ENCODE assay signal across 9 cellular contexts in genomic region chr17:38672788-38673713, GRCh38. TPM values are rescaled to one million over a fixed set of nuclear protein-coding genes. Genes with fewer than 3 reads are reported as not detected.
DNase-seq lines count a peak whose midpoint lies in the region; ATAC-seq and TF ChIP-seq lines count a peak whose summit lies in the region.
"Had no signal": no experiment of that assay in that cellular context is flagged by ENCODE, and none has a peak within 500 bp of the region (broad histone marks: within the 10 kb centered on the region; RNA-seq: fewer than 3 reads in every experiment).

No MANE protein-coding gene starts in this region.

- DNase-seq in activated CD4-positive, alpha-beta T cell treated with anti-CD3 and anti-CD28 coated beads, Interleukin-2, amount 10 ng/mL, durations not matched to agents 24 days and 14 days, result peak; percentile 59
- DNase-seq in activated CD4-positive, alpha-beta T cell treated with anti-CD3 and anti-CD28 coated beads, Interleukin-2, amount 50 U/mL, for 4 hours, result no peak
- no peak for DNase-seq in activated CD4-positive, alpha-beta memory T cell treated with anti-CD3 and anti-CD28 coated beads, Interleukin-2, amount 10 ng/mL, durations not matched to agents 7 days and 5 days
- DNase-seq in stomach, result no peak

- H3K27ac Mint-ChIP-seq in activated CD4-positive, alpha-beta T cell treated with anti-CD3 and anti-CD28 coated beads, Interleukin-2, amount 10 ng/mL, durations not matched to agents 24 days and 14 days, result no peak overlapping the region
- H3K27ac Mint-ChIP-seq in activated CD4-positive, alpha-beta memory T cell treated with anti-CD3 and anti-CD28 coated beads, Interleukin-2, amount 10 ng/mL, durations not matched to agents 7 days and 5 days, result no peak overlapping the region

- H3K9ac ChIP-seq in iPS-18a (ENCODE audit: low read length), result no peak overlapping the region

- 10 to 29% (median 14%) methylated on average over 16 to 47 of the region's 47 CpGs for WGBS in stomach, 5 donors

- no peaks in the 10 kb centered on the region for H3K9me3 ChIP-seq in iPS-18a (ENCODE audit: control insufficient read depth, low read depth, low read length)
- H3K9me3 ChIP-seq in stomach, result no peaks in the 10 kb centered on the region

- H3K4me1 Mint-ChIP-seq in activated CD4-positive, alpha-beta T cell treated with anti-CD3 and anti-CD28 coated beads, Interleukin-2, amount 10 ng/mL, durations not matched to agents 24 days and 14 days, result peaks cover 48% of the 10 kb centered on the region
- H3K4me1 Mint-ChIP-seq in activated CD4-positive, alpha-beta memory T cell treated with anti-CD3 and anti-CD28 coated beads, Interleukin-2, amount 10 ng/mL, durations not matched to agents 7 days and 5 days, result peaks cover 43% of the 10 kb centered on the region

- intact Hi-C loops in activated CD4-positive, alpha-beta T cell treated with anti-CD3 and anti-CD28 coated beads, Interleukin-2, amount 10 ng/mL, durations not matched to agents 24 days and 14 days (cut with micrococcal nuclease), result loop anchor here (10.0 kb wide), 2 partner anchors 182 to 248 kb away; partner anchors contain the start of genes ARHGAP23 and RPL23
- intact Hi-C loops in stomach (cut with DNase I; ENCODE audit: low total_unique reads), result no loop called here

- no peak for TF ChIP-seq POLR2A in stomach (IDR thresholded peaks at IDR 0.05)

- H3K36me3 Mint-ChIP-seq in activated CD4-positive, alpha-beta T cell treated with anti-CD3 and anti-CD28 coated beads, Interleukin-2, amount 10 ng/mL, durations not matched to agents 24 days and 14 days (ENCODE audit: low read depth), result peaks cover 14% of the 10 kb centered on the region
- H3K36me3 Mint-ChIP-seq in activated CD4-positive, alpha-beta memory T cell treated with anti-CD3 and anti-CD28 coated beads, Interleukin-2, amount 10 ng/mL, durations not matched to agents 7 days and 5 days (ENCODE audit: low read depth), result no peaks in the 10 kb centered on the region

- ATAC-seq in HG02981 (IDR thresholded peaks at IDR 0.05; ENCODE audit: unreplicated experiment), result no peak
- no peak for ATAC-seq in GM21423 (IDR thresholded peaks at IDR 0.05; ENCODE audit: unreplicated experiment)
- ATAC-seq in HG03565 (IDR thresholded peaks at IDR 0.05; ENCODE audit: unreplicated experiment), result no peak

- peaks cover 42% of the 10 kb centered on the region for H3K27me3 Mint-ChIP-seq in activated CD4-positive, alpha-beta T cell treated with anti-CD3 and anti-CD28 coated beads, Interleukin-2, amount 10 ng/mL, durations not matched to agents 24 days and 14 days
- H3K27me3 Mint-ChIP-seq in activated CD4-positive, alpha-beta memory T cell treated with anti-CD3 and anti-CD28 coated beads, Interleukin-2, amount 10 ng/mL, durations not matched to agents 7 days and 5 days, result peaks cover 46% of the 10 kb centered on the region

- H3K9me3 Mint-ChIP-seq in activated CD4-positive, alpha-beta T cell treated with anti-CD3 and anti-CD28 coated beads, Interleukin-2, amount 10 ng/mL, durations not matched to agents 24 days and 14 days, result no peaks in the 10 kb centered on the region
- no peaks in the 10 kb centered on the region for H3K9me3 Mint-ChIP-seq in activated CD4-positive, alpha-beta memory T cell treated with anti-CD3 and anti-CD28 coated beads, Interleukin-2, amount 10 ng/mL, durations not matched to agents 7 days and 5 days

- H3K27ac ChIP-seq in iPS-18a (ENCODE audit: low read length) (no peak overlapping the region), stomach (peak overlapping the region in 1 of 5 donors; percentile 9)
- H3K27ac ChIP-seq: epithelial cell of prostate had no signal

- CTCF ChIA-PET in activated CD4-positive, alpha-beta memory T cell treated with anti-CD3 and anti-CD28 coated beads, Interleukin-2, amount 10 ng/mL, durations not matched to agents 7 days and 5 days (lab: Charles Lee), result interaction anchor here (5.5 to 11.6 kb wide), 2 partner anchors 63 to 114 kb away, joined by 86 to 217 read pairs; no protein-coding TSS in a partner anchor

- H3K4me1 ChIP-seq in iPS-18a (ENCODE audit: control insufficient read depth, low read depth, low read length) (peaks cover 14% of the 10 kb centered on the region), stomach (peaks cover 27 to 44% (median 35%) of the 10 kb centered on the region in 4 donors)

- POLR2A ChIA-PET in activated CD4-positive, alpha-beta memory T cell treated with anti-CD3 and anti-CD28 coated beads, Interleukin-2, amount 10 ng/mL, durations not matched to agents 7 days and 5 days (lab: Charles Lee), result interaction anchor here (1.1 to 5.5 kb wide), 3 partner anchors 45 to 114 kb away, joined by 3 to 52 read pairs (median 11); partner anchors contain the start of gene CISD3

- peaks cover 91% of the 10 kb centered on the region for H3K27me3 ChIP-seq in iPS-18a (ENCODE audit: control insufficient read depth, insufficient read depth, low read length)
- peaks cover 11 to 87% (median 62%) of the 10 kb centered on the region in 3 donors for H3K27me3 ChIP-seq in stomach

- peak overlapping the region; percentile 46 for H3K4me3 Mint-ChIP-seq in activated CD4-positive, alpha-beta T cell treated with anti-CD3 and anti-CD28 coated beads, Interleukin-2, amount 10 ng/mL, durations not matched to agents 24 days and 14 days
- H3K4me3 Mint-ChIP-seq in activated CD4-positive, alpha-beta memory T cell treated with anti-CD3 and anti-CD28 coated beads, Interleukin-2, amount 10 ng/mL, durations not matched to agents 7 days and 5 days, result peak overlapping the region; percentile 46

- TF ChIP-seq CTCF in stomach (IDR thresholded peaks at IDR 0.05), result no peak

- TF ChIP-seq EP300 in stomach (IDR thresholded peaks at IDR 0.05), result no peak

- H3K4me3 ChIP-seq in iPS-18a (ENCODE audit: low read length), result peak overlapping the region; percentile 59
- peak overlapping the region; percentile 59 to 70 (median 63) for H3K4me3 ChIP-seq in stomach

- H3K36me3 ChIP-seq in iPS-18a (ENCODE audit: control insufficient read depth, low read depth, low read length), result no peaks in the 10 kb centered on the region
- H3K36me3 ChIP-seq in stomach, result no peaks in the 10 kb centered on the region

RNA-seq across cellular contexts. Expression of gene EPOP, which starts 1.7 kb away (rescaled TPM):
- 52.1 and 54.9 TPM in 2 replicates for total RNA-seq in activated CD4-positive, alpha-beta T cell treated with anti-CD3 and anti-CD28 coated beads, Interleukin-2, amount 10 ng/mL, durations not matched to agents 24 days and 14 days
- total RNA-seq in activated CD4-positive, alpha-beta memory T cell treated with anti-CD3 and anti-CD28 coated beads, Interleukin-2, amount 10 ng/mL, durations not matched to agents 7 days and 5 days, result 10 to 100 TPM; 10.2 to 10.3 TPM
- total RNA-seq in stomach, result under 1 TPM in 4 of 5 donors, not detected in 1; under 0.01 to 0.72 (median 0.57) TPM
- polyA plus RNA-seq in stomach, result 1 to 10 TPM in 2 of 3 donors, under 1 TPM in 1; 0.61 to 1.5 (median 1.1) TPM

RNA-seq across cellular contexts. Expression of gene MLLT6, which starts 32.0 kb away (rescaled TPM):
- 243 and 248 TPM in 2 replicates for total RNA-seq in activated CD4-positive, alpha-beta T cell treated with anti-CD3 and anti-CD28 coated beads, Interleukin-2, amount 10 ng/mL, durations not matched to agents 24 days and 14 days
- 100 to 1,000 TPM; 262 to 265 TPM for total RNA-seq in activated CD4-positive, alpha-beta memory T cell treated with anti-CD3 and anti-CD28 coated beads, Interleukin-2, amount 10 ng/mL, durations not matched to agents 7 days and 5 days
- total RNA-seq in stomach, result 100 to 1,000 TPM in 2 of 5 donors, 10 to 100 TPM in 3; 33.4 to 312 (median 81.7) TPM
- 10 to 100 TPM; 26.0 to 36.0 (median 30.8) TPM for polyA plus RNA-seq in stomach

RNA-seq across cellular contexts. Expression of gene CISD3, which starts 57.1 kb away (rescaled TPM):
- 44.0 and 46.7 TPM in 2 replicates for total RNA-seq in activated CD4-positive, alpha-beta T cell treated with anti-CD3 and anti-CD28 coated beads, Interleukin-2, amount 10 ng/mL, durations not matched to agents 24 days and 14 days
- total RNA-seq in activated CD4-positive, alpha-beta memory T cell treated with anti-CD3 and anti-CD28 coated beads, Interleukin-2, amount 10 ng/mL, durations not matched to agents 7 days and 5 days, result 10 to 100 TPM; 42.8 to 48.6 TPM
- total RNA-seq in stomach, result 10 to 100 TPM in 2 of 5 donors, 1 to 10 TPM in 3; 4.0 to 56.5 (median 7.0) TPM
- polyA plus RNA-seq in stomach, result 10 to 100 TPM; 63.4 to 79.9 (median 76.5) TPM

Comparison
In these comparisons a context has a peak if more than half of its experiments do, and no peak if none do; other contexts are left out.
1. RNA of gene EPOP, which starts 1.7 kb away (total RNA-seq): 52.1 to 54.9 TPM in activated CD4-positive, alpha-beta T cell treated with anti-CD3 and anti-CD28 coated beads, Interleukin-2, amount 10 ng/mL, durations not matched to agents 24 days and 14 days and 10.2 to 10.3 TPM in activated CD4-positive, alpha-beta memory T cell treated with anti-CD3 and anti-CD28 coated beads, Interleukin-2, amount 10 ng/mL, durations not matched to agents 7 days and 5 days; under 0.01 to 0.72 TPM in stomach; every median in the first group is over 4 times any median in the second.